In the genomic region with DNA sequence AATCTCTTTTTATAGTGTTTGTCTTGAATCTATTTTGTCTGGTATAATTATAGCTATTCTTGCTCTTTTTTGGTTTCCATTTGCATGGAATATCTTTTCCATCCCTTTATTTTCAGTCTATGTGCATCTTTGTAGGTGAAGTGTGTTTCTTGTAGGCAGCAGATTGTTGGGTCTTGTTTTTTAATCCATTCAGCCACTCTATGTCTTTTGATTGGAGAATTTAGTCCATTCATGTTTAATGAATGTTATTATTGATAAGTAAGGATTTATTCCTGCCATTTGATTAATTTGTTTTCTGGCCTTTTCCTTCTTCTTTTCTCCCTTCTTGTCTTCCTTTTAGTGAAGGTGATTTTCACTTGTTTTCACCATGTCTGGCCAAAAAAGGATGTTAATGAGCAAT, we compare ENCODE assay signal across 28 cellular contexts.
"Had no signal": no experiment of that assay in that cellular context is flagged by ENCODE, and none has a peak within 500 bp of the region (broad histone marks: within the 10 kb centered on the region; RNA-seq: fewer than 3 reads in every experiment).

No MANE protein-coding gene starts in this region.

- H3K36me3 ChIP-seq: colonic mucosa, esophagus muscularis mucosa, esophagus squamous epithelium, gastrocnemius medialis, gastroesophageal sphincter, heart left ventricle, heart right ventricle had no signal

- ATAC-seq: effector memory CD8-positive, alpha-beta T cell; esophagus mucosa; foreskin keratinocyte; gastrocnemius medialis; gastroesophageal sphincter; heart left ventricle; heart right ventricle had no signal

- H3K27ac ChIP-seq: colonic mucosa, coronary artery, dorsolateral prefrontal cortex, epithelial cell of prostate, esophagus muscularis mucosa, esophagus squamous epithelium, foreskin keratinocyte, gastrocnemius medialis, gastroesophageal sphincter, heart left ventricle, heart right ventricle had no signal

- H3K4me1 ChIP-seq: colonic mucosa, esophagus muscularis mucosa, foreskin keratinocyte, gastrocnemius medialis, gastroesophageal sphincter, heart left ventricle, heart right ventricle had no signal

- H3K9me3 ChIP-seq: colonic mucosa, gastrocnemius medialis had no signal

- DNase-seq: colonic mucosa; cortex of kidney; dermis blood vessel endothelial cell; dorsolateral prefrontal cortex; effector CD4-positive, alpha-beta T cell; effector CD8-positive, alpha-beta T cell; effector memory CD4-positive, alpha-beta T cell; effector memory CD8-positive, alpha-beta T cell; endodermal cell; erythroblast; esophagus squamous epithelium; foreskin fibroblast; foreskin keratinocyte; foreskin melanocyte; gastrocnemius medialis; glutamatergic neuron; head of caudate nucleus; heart left ventricle; heart right ventricle had no signal

- H3K27me3 ChIP-seq: colonic mucosa, dorsolateral prefrontal cortex, esophagus muscularis mucosa, esophagus squamous epithelium, foreskin keratinocyte, gastrocnemius medialis, gastroesophageal sphincter, heart left ventricle, heart right ventricle had no signal

- H3K4me3 ChIP-seq: colonic mucosa, coronary artery, dorsolateral prefrontal cortex, esophagus muscularis mucosa, esophagus squamous epithelium, gastrocnemius medialis, gastroesophageal sphincter, heart left ventricle, heart right ventricle had no signal

- FAIRE-seq: colon, endometrium, endothelial cell of umbilical vein, frontal cortex had no signal
